In genomic region chr4:123102897-123103489, GRCh38 we compare ENCODE assay signal across 8 cellular contexts.
DNase-seq lines count a peak whose midpoint lies in the region; ATAC-seq and TF ChIP-seq lines count a peak whose summit lies in the region.

No MANE protein-coding gene starts in this region.

- intact Hi-C loops in CD8-positive, alpha-beta T cell (cut with DNase I, micrococcal nuclease): loop anchor here (2.0 to 10.0 kb wide), 4 partner anchors 462 to 1160 kb away; no protein-coding TSS in a partner anchor
- intact Hi-C loops in ovary (cut with DNase I): loop anchor here in 1 of 4 donors (10.0 kb wide), 1 partner anchor 282 kb away; no protein-coding TSS in a partner anchor

- TF ChIP-seq CTCF in CD8-positive, alpha-beta T cell (IDR thresholded peaks at IDR 0.05): peak; percentile 61
- TF ChIP-seq CTCF in ovary (IDR thresholded peaks at IDR 0.05): peak; percentile 28 to 84 (median 47)

- H3K4me1 Mint-ChIP-seq in CD8-positive, alpha-beta T cell (ENCODE audit: low read depth): no peaks in the 10 kb centered on the region

- no peaks in the 10 kb centered on the region for H3K9me3 Mint-ChIP-seq in CD8-positive, alpha-beta T cell

- TF ChIP-seq EP300 in ovary (IDR thresholded peaks at IDR 0.05): no peak

- POLR2A ChIA-PET in CD8-positive, alpha-beta T cell (lab: Charles Lee): no interaction called here

- no peak overlapping the region for H3K27ac Mint-ChIP-seq in CD8-positive, alpha-beta T cell

- no peaks in the 10 kb centered on the region for H3K27me3 Mint-ChIP-seq in CD8-positive, alpha-beta T cell (ENCODE audit: low read depth)

- H3K27me3 ChIP-seq in CD8-positive, alpha-beta T cell (ENCODE audit: insufficient read depth, low read length): no peaks in the 10 kb centered on the region
- H3K27me3 ChIP-seq in ovary: no peaks in the 10 kb centered on the region

- no peak overlapping the region for H3K4me3 ChIP-seq in CD8-positive, alpha-beta T cell (ENCODE audit: low read depth, low read length)
- no peak overlapping the region for H3K4me3 ChIP-seq in ovary

- TF ChIP-seq POLR2A in ovary (IDR thresholded peaks at IDR 0.05): no peak

- no peaks in the 10 kb centered on the region for H3K36me3 ChIP-seq in CD8-positive, alpha-beta T cell (ENCODE audit: insufficient read depth, low read length)
- no peaks in the 10 kb centered on the region for H3K36me3 ChIP-seq in ovary

- no peak for DNase-seq in CD8-positive, alpha-beta T cell
- peak; percentile 3 for DNase-seq in RPMI8226
- peak; percentile 76 for DNase-seq in fibroblast of peridontal ligament (ENCODE audit: extremely low read depth)
- no peak for DNase-seq in ovary
- DNase-seq in SHP77 (lab: John Stamatoyannopoulos, UW): no peak

- no peaks in the 10 kb centered on the region for H3K4me1 ChIP-seq in CD8-positive, alpha-beta T cell (ENCODE audit: insufficient read depth, low read length)
- H3K4me1 ChIP-seq in ovary (ENCODE audit: insufficient read depth): no peaks in the 10 kb centered on the region

- H3K9me3 ChIP-seq in CD8-positive, alpha-beta T cell (ENCODE audit: low read length): no peaks in the 10 kb centered on the region
- H3K9me3 ChIP-seq in ovary: no peaks in the 10 kb centered on the region

- H3K36me3 Mint-ChIP-seq in CD8-positive, alpha-beta T cell: peaks cover 13% of the 10 kb centered on the region

- peak; percentile 49 for ATAC-seq in CD8-positive, alpha-beta T cell
- peak; percentile 74 for ATAC-seq in GM18870 (IDR thresholded peaks at IDR 0.05; ENCODE audit: unreplicated experiment)
- ATAC-seq in HG03280 (IDR thresholded peaks at IDR 0.05; ENCODE audit: unreplicated experiment): peak; percentile 78
- ATAC-seq in GM21528 (IDR thresholded peaks at IDR 0.05; ENCODE audit: low FRiP score, unreplicated experiment): no peak

- WGBS in ovary, 3 donors: 55 to 57% (median 55%) methylated on average over 3 of the region's 3 CpGs

- CTCF ChIA-PET in CD8-positive, alpha-beta T cell (lab: Charles Lee): interaction anchor here (0.6 to 1.5 kb wide), 8 partner anchors 11 to 1648 kb away, joined by 3 to 5 read pairs (median 4); no protein-coding TSS in a partner anchor

- no peak overlapping the region for H3K27ac ChIP-seq in CD8-positive, alpha-beta T cell (ENCODE audit: low read depth, low read length)
- no peak overlapping the region for H3K27ac ChIP-seq in ovary

- no peak overlapping the region for H3K4me3 Mint-ChIP-seq in CD8-positive, alpha-beta T cell

Comparison
In these comparisons a context has a peak if more than half of its experiments do, and no peak if none do; other contexts are left out.
1. DNase-seq: peak in RPMI8226 (single experiment) and fibroblast of peridontal ligament (single experiment); none in CD8-positive, alpha-beta T cell (0 of 7), ovary (0 of 5) and SHP77 (0 of 2).